8 cellular contexts compared by ENCODE assay signal in the genomic region with DNA sequence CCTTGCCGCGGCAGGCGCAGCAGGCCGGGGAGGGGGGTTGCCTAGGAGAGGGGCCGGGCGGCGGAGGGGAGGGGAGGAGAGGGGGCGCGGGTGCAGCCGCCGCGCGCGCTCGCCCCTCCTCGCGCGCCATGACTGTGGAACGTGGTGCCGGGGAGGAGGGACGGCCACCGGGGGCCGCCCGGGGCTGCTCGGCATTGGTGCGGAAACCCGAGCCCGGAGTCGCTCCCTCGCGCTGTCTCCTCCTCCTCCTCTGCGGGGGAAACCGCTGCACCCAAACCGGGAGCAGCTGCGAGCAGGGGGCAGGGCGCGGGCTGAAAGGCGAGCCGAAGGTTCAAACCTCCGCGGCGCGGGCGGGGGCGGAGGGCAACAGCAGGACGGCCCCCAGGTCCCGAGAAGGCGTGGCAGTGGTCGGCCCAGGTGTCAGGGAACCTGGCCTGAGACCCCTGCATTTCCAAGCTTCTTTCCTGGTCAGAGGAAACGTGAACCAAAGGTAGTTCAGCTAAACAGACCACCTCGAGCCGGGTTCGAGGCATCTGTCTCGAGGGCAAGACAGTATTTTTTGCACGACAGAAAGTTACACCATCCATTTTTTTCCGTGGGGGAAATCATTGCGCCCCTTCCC. TPM values are rescaled to one million over a fixed set of nuclear protein-coding genes. Genes with fewer than 3 reads are reported as not detected.
DNase-seq lines count a peak whose midpoint lies in the region; ATAC-seq and TF ChIP-seq lines count a peak whose summit lies in the region.

No MANE protein-coding gene starts in this region.

- peak; percentile 93 for DNase-seq in A673 (ENCODE audit: low spot score)
- DNase-seq in NCI-H526 treated with DMSO at 0.1 percent for 48 hours (lab: John Stamatoyannopoulos, UW), result peak; percentile 94
- peak; percentile 76 to 81 for DNase-seq in activated CD4-positive, alpha-beta T cell treated with anti-CD3 and anti-CD28 coated beads, Interleukin-2, amount 50 U/mL, for 48 hours
- DNase-seq in effector CD4-positive, alpha-beta T cell, result peak; percentile 57
- DNase-seq in medulla oblongata (ENCODE audit: extremely low spot score), result peak; percentile 72
- peak in 2 of 3 donors; percentile 59 to 64 for DNase-seq in stimulated activated CD4-positive, alpha-beta T cell treated with anti-CD3 and anti-CD28 coated beads, TNF-alpha, amount 100 ng/mL, for 48 hours (ENCODE audit: low read depth in 3 of 3)

- H3K4me1 ChIP-seq in A673 (ENCODE audit: insufficient read depth, low read length, poor library complexity, severe bottlenecking), result peaks cover 12% of the 10 kb centered on the region

- no peaks in the 10 kb centered on the region for H3K27me3 ChIP-seq in A673 (replicated peaks; ENCODE audit: insufficient read depth, low read depth, low read length, poor library complexity)

- no peaks in the 10 kb centered on the region for H3K36me3 ChIP-seq in A673 (ENCODE audit: insufficient read depth, low read length, poor library complexity, severe bottlenecking)

- POLR2A ChIA-PET in A673 (lab: Charles Lee; ENCODE audit: low non-redundant PET), result no interaction called here

- ATAC-seq in GM18868 (IDR thresholded peaks at IDR 0.05; ENCODE audit: unreplicated experiment) (peak; percentile 53), HG03460 (IDR thresholded peaks at IDR 0.05; ENCODE audit: unreplicated experiment) (peak; percentile 52)

- peak overlapping the region; percentile 65 for H3K4me3 ChIP-seq in A673 (ENCODE audit: low read depth, low read length, poor library complexity, severe bottlenecking)

- no peaks in the 10 kb centered on the region for H3K9me3 ChIP-seq in A673 (ENCODE audit: low read depth, low read length, poor library complexity, severe bottlenecking)

- no TSS peak for BruUV-seq in A673 (replicated peaks; lab: Mats Ljungman, UMichigan)

- H3K27ac ChIP-seq in A673 (ENCODE audit: low read depth, low read length, poor library complexity, severe bottlenecking), result peak overlapping the region; percentile 86

- CTCF ChIA-PET in A673 (lab: Charles Lee), result no interaction called here

- intact Hi-C loops in A673 (cut with micrococcal nuclease; ENCODE audit: unreplicated experiment), result no loop called here

- no peak for TF ChIP-seq CTCF in A673 (conservative IDR thresholded peaks at IDR 0.05; ENCODE audit: low read depth, low read length)

RNA-seq across cellular contexts. Expression of a gene that starts 1.4 kb away (rescaled TPM):
- 9.5 and 10.8 TPM in 2 replicates for total RNA-seq in A673 (2021)

Comparison
In these comparisons a context has a peak if more than half of its experiments do, and no peak if none do; other contexts are left out.
1. Peak in every context shown above with its lines: DNase-seq, ATAC-seq, H3K4me3 ChIP-seq and H3K27ac ChIP-seq.